8 cellular contexts compared by ENCODE assay signal in the genomic region with DNA sequence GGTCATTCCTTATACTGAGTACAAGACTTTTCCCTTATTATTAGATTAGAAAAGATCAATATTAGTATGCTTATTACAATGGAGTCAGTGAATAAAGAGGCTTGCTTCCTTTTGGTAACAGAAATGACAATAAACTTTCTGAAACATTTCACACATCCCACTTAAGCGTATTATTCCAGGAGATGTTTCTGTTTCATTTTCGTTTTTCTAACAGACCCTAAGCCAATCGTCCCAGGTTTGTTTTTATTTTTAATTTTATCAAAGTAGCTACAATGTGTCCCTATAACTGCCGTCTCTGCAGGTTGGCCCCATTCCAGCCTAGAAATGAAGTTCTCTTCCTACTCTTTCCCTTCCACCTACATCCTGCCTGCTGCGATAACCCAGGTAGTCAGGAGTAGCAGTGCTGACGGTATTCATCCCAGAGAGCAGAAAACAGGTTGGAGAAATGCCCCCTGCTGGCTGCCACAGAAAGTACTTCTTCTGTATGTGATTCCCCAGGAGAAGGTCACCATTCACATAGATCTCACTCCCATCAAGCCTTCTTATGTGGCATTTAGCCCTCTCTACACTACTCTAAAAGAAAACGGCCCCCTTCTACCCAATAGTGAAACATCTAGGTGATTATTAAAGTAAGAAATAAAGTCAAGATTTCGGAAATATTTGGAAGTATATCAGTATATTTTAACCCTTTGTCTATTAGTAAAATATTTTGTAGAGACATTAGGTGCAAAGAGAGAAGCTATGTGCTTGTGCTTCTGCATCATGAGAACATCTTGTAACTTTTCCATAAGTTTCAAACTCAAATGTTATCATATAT. TPM values are rescaled to one million over a fixed set of nuclear protein-coding genes. Genes with fewer than 3 reads are reported as not detected.
A peak's percentile ranks its signal among the peaks of the same experiment; 100 is the strongest.
DNase-seq lines count a peak whose midpoint lies in the region; ATAC-seq, FAIRE-seq and TF ChIP-seq lines count a peak whose summit lies in the region.

No MANE protein-coding gene starts in this region.

- TF ChIP-seq EP300 in HepG2 (IDR thresholded peaks at IDR 0.05; ENCODE audit: low read depth in 2 of 2, low read length in 2 of 2) = no peak
- TF ChIP-seq EP300 in HepG2 (CRISPR knock-in tag; IDR thresholded peaks at IDR 0.05; ENCODE audit: borderline replicate concordance) = no peak

- intact Hi-C loops in HepG2 (cut with micrococcal nuclease; ENCODE audit: unreplicated experiment) = loop anchor here (1.0 to 10.0 kb wide), 4 partner anchors 172 to 1082 kb away; partner anchors contain the start of gene SEC24B

- BruUV-seq in HepG2 (replicated peaks; lab: Mats Ljungman, UMichigan) = no TSS peak

- CTCF ChIA-PET in HepG2 (lab: Yijun Ruan, JAX; ENCODE audit: low intra/inter-chr PET ratio, low total read pairs) = interaction anchor here (0.7 to 5.5 kb wide), 5 partner anchors 9 to 517 kb away, joined by 3 to 100 read pairs (median 8); no protein-coding TSS in a partner anchor

- no peaks in the 10 kb centered on the region for H3K36me3 ChIP-seq in HepG2 (replicated peaks in 1 of 2; ENCODE audit: control insufficient read depth in 1 of 2, insufficient read depth in 2 of 2, low read length in 2 of 2)

- no peaks in the 10 kb centered on the region for H3K27me3 ChIP-seq in HepG2 (ENCODE audit: control insufficient read depth in 1 of 2, insufficient read depth in 2 of 2, low read length in 2 of 2)

- peak overlapping the region; percentile 71 for H3K4me2 ChIP-seq in HepG2 (ENCODE audit: low read depth, low read length)

- peak; percentile 42 for DNase-seq in NK-92 treated with Interleukin-12 subunit alpha and Interleukin-12 subunit beta, amount 100 ng/mL, for 24 hours (lab: John Stamatoyannopoulos, UW)
- DNase-seq in NK-92 (lab: John Stamatoyannopoulos, UW; ENCODE audit: unreplicated experiment) = no peak
- DNase-seq in NCI-H2107 treated with DMSO at 0.1 percent for 48 hours (lab: John Stamatoyannopoulos, UW; ENCODE audit: unreplicated experiment) = peak; percentile 44
- peak; percentile 61 for DNase-seq in activated CD4-positive, CD25-positive, alpha-beta regulatory T cell treated with anti-CD3 and anti-CD28 coated beads, Interleukin-2, amount 50 U/mL, for 72 hours
- no peak for DNase-seq in chondrocyte (ENCODE audit: low spot score)
- peak; percentile 68 for DNase-seq in HepG2 (ENCODE audit: low spot score)
- peak; percentile 60 to 65 for DNase-seq in stimulated activated CD4-positive, alpha-beta T cell treated with anti-CD3 and anti-CD28 coated beads, Interleukin-4, amount 100 ng/mL, for 4 hours

- no peaks in the 10 kb centered on the region for H4K20me1 ChIP-seq in HepG2 (ENCODE audit: insufficient read depth, low read length)

- in situ Hi-C loops in HepG2 (cut with HindIII; ENCODE audit: extremely low pct_ligation_motif_present, low pct_unique_long_range_greater_than_20kb) = loop anchor here (5.0 to 10.0 kb wide), 3 partner anchors 172 to 1102 kb away; no protein-coding TSS in a partner anchor

- peak; percentile 94 for ATAC-seq in HG02885 (IDR thresholded peaks at IDR 0.05; ENCODE audit: poor library complexity, unreplicated experiment)
- ATAC-seq in HepG2 = peak; percentile 100

- peak; percentile 53; the same call in 1 of the 2 replicates for TF ChIP-seq RAD21 in HepG2 (CRISPR knock-in tag; IDR thresholded peaks at IDR 0.05)

- H3K4me3 Mint-ChIP-seq in chondrocyte (ENCODE audit: unreplicated experiment) = peak overlapping the region; percentile 41

- no peak overlapping the region for H3K27ac Mint-ChIP-seq in chondrocyte (ENCODE audit: unreplicated experiment)

- H3K27ac ChIP-seq in HepG2 (ENCODE audit: extremely low read length, insufficient read depth, low read length) = no peak overlapping the region

- H3K4me1 Mint-ChIP-seq in chondrocyte (ENCODE audit: low read depth) = peaks cover 3% of the 10 kb centered on the region

- H3K9me3 Mint-ChIP-seq in chondrocyte (ENCODE audit: low read depth) = no peaks in the 10 kb centered on the region

- FAIRE-seq in HepG2 (lab: Jason Lieb, UNC) = peak; percentile 52

- peak; percentile 85 for TF ChIP-seq CTCF in chondrocyte (IDR thresholded peaks at IDR 0.05)
- TF ChIP-seq CTCF in HepG2 (CRISPR knock-in tag; IDR thresholded peaks at IDR 0.05) = peak; percentile 84

- H3K27me3 Mint-ChIP-seq in chondrocyte (ENCODE audit: low read depth) = no peaks in the 10 kb centered on the region

- TF ChIP-seq POLR2A in HepG2 (IDR thresholded peaks at IDR 0.05; ENCODE audit: insufficient read depth in 1 of 2, low read depth in 2 of 2, low read length in 2 of 2) = no peak

- peaks cover 8% of the 10 kb centered on the region; the same call in 1 of the 2 replicates for H3K4me1 ChIP-seq in HepG2 (ENCODE audit: insufficient read depth, low read length)

- H2AFZ ChIP-seq in HepG2 (ENCODE audit: low read length) = peak overlapping the region; percentile 85

- H3K9ac ChIP-seq in HepG2 (ENCODE audit: insufficient read depth, low read depth, low read length) = no peak overlapping the region

- no peaks in the 10 kb centered on the region for H3K9me3 ChIP-seq in HepG2 (ENCODE audit: low read length)

- POLR2A ChIA-PET in HepG2 (lab: Yijun Ruan, JAX) = no interaction called here

- no peaks in the 10 kb centered on the region for H3K36me3 Mint-ChIP-seq in chondrocyte (ENCODE audit: low read depth)

- WGBS in HepG2 (ENCODE audit: low lambda C conversion rate) = 1% methylated on average over 8 of the region's 8 CpGs

- peak overlapping the region; percentile 44 to 58 (median 50) for H3K4me3 ChIP-seq in HepG2 (replicated peaks in 1 of 3; ENCODE audit: insufficient read depth in 1 of 3, low read depth in 2 of 3, low read length in 3 of 3)

- H3K79me2 ChIP-seq in HepG2 (ENCODE audit: insufficient read depth, low read length) = no peaks in the 10 kb centered on the region

TF ChIP-seq in HepG2, 621 proteins besides CTCF, POLR2A, EP300 and RAD21 (continues in another document):
- peak; percentile 66 for TF ChIP-seq XRCC5 (optimal IDR thresholded peaks at IDR 0.05; ENCODE audit: low read length)
- peak; percentile 10; the same call in 1 of the 2 replicates for TF ChIP-seq ETV5 (CRISPR knock-in tag; IDR thresholded peaks at IDR 0.05; ENCODE audit: borderline replicate concordance)
- 0 out of 2 replicates have a peak, but pooled peaks have one; percentile 31 for TF ChIP-seq GATAD2A (CRISPR knock-in tag; IDR thresholded peaks at IDR 0.05)
- peak; percentile 61 for TF ChIP-seq STAG1 (CRISPR knock-in tag; IDR thresholded peaks at IDR 0.05)
- TF ChIP-seq SAP130 (CRISPR knock-in tag; IDR thresholded peaks at IDR 0.05; ENCODE audit: low read depth) = 0 out of 2 replicates have a peak, but pooled peaks have one; percentile 22
- TF ChIP-seq ZNF878 (CRISPR knock-in tag; IDR thresholded peaks at IDR 0.05) = no peak
- peak; percentile 49 for TF ChIP-seq ARID5B (CRISPR knock-in tag; IDR thresholded peaks at IDR 0.05)
- TF ChIP-seq SMC3 (IDR thresholded peaks at IDR 0.05; ENCODE audit: low read length) = peak; percentile 84

RNA-seq across cellular contexts. Expression of gene ENPEP, which starts 40.4 kb away (rescaled TPM):
- total RNA-seq in chondrocyte (0.63 to 2.2 TPM (median 0.72 TPM) in 3 replicates), HepG2 (2016; rRNA removed; fragmentation: Illumina TruSeq; extraction: Trizol) (not detected in 2 replicates)
- total RNA-seq in HepG2 (2016; cell fraction: cytosol; rRNA removed; fragmentation: Illumina TruSeq; extraction: Trizol; ENCODE audit: low read depth) = not detected in 2 replicates
- 0.02 TPM in 1 of 2 replicates, not detected in the other for total RNA-seq in HepG2 (2016; cell fraction: insoluble cytoplasmic fraction; rRNA removed; fragmentation: Illumina TruSeq; extraction: Trizol)
- not detected in 2 replicates for total RNA-seq in HepG2 (2016; cell fraction: membrane; rRNA removed; fragmentation: Illumina TruSeq; extraction: Trizol)
- total RNA-seq in HepG2 (2016; cell fraction: nucleus; rRNA removed; fragmentation: Illumina TruSeq; extraction: Trizol) = not detected in 2 replicates
- not detected in 2 replicates for polyA plus RNA-seq in HepG2 (2011; rRNA removed)
- not detected in 2 replicates for polyA plus RNA-seq in HepG2 (2011; cell fraction: cytosol; rRNA removed)
- not detected in 2 replicates for polyA plus RNA-seq in HepG2 (2011; cell fraction: nucleus; rRNA removed)
- polyA plus RNA-seq in HepG2 (2012) = not detected in 2 replicates
- polyA plus RNA-seq in HepG2 (2016; cell fraction: cytosol; fragmentation: Illumina TruSeq; extraction: Trizol; ENCODE audit: low read depth) = not detected in 2 replicates
- polyA plus RNA-seq in HepG2 (2016; cell fraction: insoluble cytoplasmic fraction; fragmentation: Illumina TruSeq; extraction: Trizol; ENCODE audit: low read depth) = not detected in 2 replicates
- polyA plus RNA-seq in HepG2 (2016; cell fraction: membrane; fragmentation: Illumina TruSeq; extraction: Trizol; ENCODE audit: low read depth) = not detected in 2 replicates
- not detected in 2 replicates for polyA plus RNA-seq in HepG2 (2016; cell fraction: nucleus; fragmentation: Illumina TruSeq; extraction: Trizol; ENCODE audit: insufficient read depth, low read depth)
- not detected in 2 replicates for polyA minus RNA-seq in HepG2 (2011; rRNA and poly(A)+ RNA removed; ENCODE audit: low replicate concordance)
- not detected in 2 replicates for polyA minus RNA-seq in HepG2 (2011; cell fraction: cytosol; rRNA and poly(A)+ RNA removed)
- not detected in 2 replicates for polyA minus RNA-seq in HepG2 (2011; cell fraction: nucleus; rRNA and poly(A)+ RNA removed)

Comparison
In these comparisons a context has a peak if more than half of its experiments do, and no peak if none do; other contexts are left out.
1. DNase-seq: peak in NK-92 treated with Interleukin-12 subunit alpha and Interleukin-12 subunit beta, amount 100 ng/mL, for 24 hours (single experiment), NCI-H2107 treated with DMSO at 0.1 percent for 48 hours (single experiment), activated CD4-positive, CD25-positive, alpha-beta regulatory T cell treated with anti-CD3 and anti-CD28 coated beads, Interleukin-2, amount 50 U/mL, for 72 hours (single experiment), HepG2 (single experiment) and stimulated activated CD4-positive, alpha-beta T cell treated with anti-CD3 and anti-CD28 coated beads, Interleukin-4, amount 100 ng/mL, for 4 hours (2 of 2); none in NK-92 (single experiment) and chondrocyte (single experiment).